ENCODE assay signal across 2 cellular contexts in genomic region chr5:143888912-143889311, GRCh38.
TF ChIP-seq lines count a peak whose summit lies in the region.

No MANE protein-coding gene starts in this region.

TF ChIP-seq in SK-N-SH, 30 proteins besides CTCF, POLR2A, EP300 and RAD21 (continued from another document):
- TF ChIP-seq SIN3A (IDR thresholded peaks at IDR 0.05; ENCODE audit: borderline replicate concordance, low read depth, low read length) (no peak), TEAD4 (IDR thresholded peaks at IDR 0.05; ENCODE audit: borderline replicate concordance, insufficient read depth) (no peak)

TF ChIP-seq in SK-N-SH treated with all-trans-retinoic acid at 6 μM for 48 hours, 23 proteins besides CTCF, POLR2A, EP300 and RAD21 (continued from another document):
- no peak for TF ChIP-seq TSHZ2 (CRISPR knock-in tag; IDR thresholded peaks at IDR 0.05)
- TF ChIP-seq PATZ1 (CRISPR knock-in tag; IDR thresholded peaks at IDR 0.05; ENCODE audit: borderline replicate concordance), result no peak
